In genomic region chr6:159972506-159973268, GRCh38 we compare ENCODE assay signal across 13 cellular contexts. TPM values are rescaled to one million over a fixed set of nuclear protein-coding genes. Genes with fewer than 3 reads are reported as not detected.
A peak's percentile ranks its signal among the peaks of the same experiment; 100 is the strongest.
DNase-seq lines count a peak whose midpoint lies in the region; ATAC-seq and TF ChIP-seq lines count a peak whose summit lies in the region.
"Had no signal": no experiment of that assay in that cellular context is flagged by ENCODE, and none has a peak within 500 bp of the region (broad histone marks: within the 10 kb centered on the region; RNA-seq: fewer than 3 reads in every experiment).

No MANE protein-coding gene starts in this region.

- H3K4me3 ChIP-seq in HUES64 (ENCODE audit: low read length) (no peak overlapping the region), upper lobe of right lung (no peak overlapping the region)
- H3K4me3 ChIP-seq: upper lobe of left lung had no signal

- peak overlapping the region; percentile 97 for H3K4me3 Mint-ChIP-seq in activated naive CD8-positive, alpha-beta T cell treated with anti-CD3 and anti-CD28 coated beads, Interleukin-2, amount 50 U/mL, for 24 hours
- peak overlapping the region; percentile 45 to 83 (median 55) for H3K4me3 Mint-ChIP-seq in nephron

- intact Hi-C loops in upper lobe of right lung (cut with DNase I) = no loop called here

- H3K27ac ChIP-seq in HUES64 (ENCODE audit: low read depth, low read length) = no peak overlapping the region
- no peak overlapping the region for H3K27ac ChIP-seq in upper lobe of right lung
- H3K27ac ChIP-seq: foreskin keratinocyte had no signal

- no peaks in the 10 kb centered on the region for H3K9me3 Mint-ChIP-seq in activated naive CD8-positive, alpha-beta T cell treated with anti-CD3 and anti-CD28 coated beads, Interleukin-2, amount 50 U/mL, for 24 hours
- H3K9me3 Mint-ChIP-seq in nephron = no peaks in the 10 kb centered on the region

- no peak for TF ChIP-seq CTCF in nephron (IDR thresholded peaks at IDR 0.05; ENCODE audit: unreplicated experiment in 3 of 3)
- no peak for TF ChIP-seq CTCF in upper lobe of right lung (IDR thresholded peaks at IDR 0.05)

- H3K4me1 ChIP-seq in HUES64 (ENCODE audit: insufficient read depth, low read length) = peaks cover 53% of the 10 kb centered on the region
- peaks cover 65% of the 10 kb centered on the region for H3K4me1 ChIP-seq in upper lobe of right lung

- peak overlapping the region; percentile 24; the same call in 1 of the 2 replicates for H3K9ac ChIP-seq in HUES64 (ENCODE audit: low read depth, low read length)
- H3K9ac ChIP-seq: SK-N-SH had no signal

- WGBS in HUES64 = 82% methylated on average over 9 of the region's 9 CpGs

- H3K9me3 ChIP-seq in HUES64 (ENCODE audit: insufficient read depth, low read depth, low read length) (no peaks in the 10 kb centered on the region), upper lobe of right lung (no peaks in the 10 kb centered on the region)
- H3K9me3 ChIP-seq: SK-N-SH, upper lobe of left lung had no signal

- H3K27me3 ChIP-seq in HUES64 (ENCODE audit: insufficient read depth, low read length) = no peaks in the 10 kb centered on the region
- no peaks in the 10 kb centered on the region for H3K27me3 ChIP-seq in upper lobe of right lung
- H3K27me3 ChIP-seq: foreskin keratinocyte, upper lobe of left lung had no signal

- H3K4me1 Mint-ChIP-seq in activated naive CD8-positive, alpha-beta T cell treated with anti-CD3 and anti-CD28 coated beads, Interleukin-2, amount 50 U/mL, for 24 hours = peaks cover 80% of the 10 kb centered on the region
- H3K4me1 Mint-ChIP-seq in nephron = peaks cover 70% of the 10 kb centered on the region

- H3K36me3 Mint-ChIP-seq in activated naive CD8-positive, alpha-beta T cell treated with anti-CD3 and anti-CD28 coated beads, Interleukin-2, amount 50 U/mL, for 24 hours (ENCODE audit: low read depth) = peaks cover 35% of the 10 kb centered on the region
- H3K36me3 Mint-ChIP-seq in nephron (ENCODE audit: low read depth) = no peaks in the 10 kb centered on the region

- H3K27ac Mint-ChIP-seq in activated naive CD8-positive, alpha-beta T cell treated with anti-CD3 and anti-CD28 coated beads, Interleukin-2, amount 50 U/mL, for 24 hours = peak overlapping the region; percentile 92
- peak overlapping the region; percentile 76 to 93 (median 77) for H3K27ac Mint-ChIP-seq in nephron

- DNase-seq in NCI-H2171 treated with DMSO at 0.1 percent for 48 hours (lab: John Stamatoyannopoulos, UW) (peak; percentile 37), NCI-H2171 (lab: John Stamatoyannopoulos, UW) (no peak), SW 1271 (lab: John Stamatoyannopoulos, UW) (no peak), putamen (ENCODE audit: low spot score) (no peak), upper lobe of right lung (no peak)
- no peak for DNase-seq in activated naive CD8-positive, alpha-beta T cell treated with anti-CD3 and anti-CD28 coated beads, Interleukin-2, amount 50 U/mL, for 24 hours
- DNase-seq: activated CD4-positive, CD25-positive, alpha-beta regulatory T cell treated with anti-CD3 and anti-CD28 coated beads, Interleukin-2, amount 50 U/mL, for 72 hours; foreskin keratinocyte; NCI-H1048; upper lobe of left lung had no signal

- no peak for ATAC-seq in activated naive CD8-positive, alpha-beta T cell treated with anti-CD3 and anti-CD28 coated beads, Interleukin-2, amount 50 U/mL, for 24 hours
- ATAC-seq in upper lobe of right lung = no peak
- ATAC-seq: foreskin keratinocyte had no signal

- H3K27me3 Mint-ChIP-seq in activated naive CD8-positive, alpha-beta T cell treated with anti-CD3 and anti-CD28 coated beads, Interleukin-2, amount 50 U/mL, for 24 hours = no peaks in the 10 kb centered on the region
- no peaks in the 10 kb centered on the region for H3K27me3 Mint-ChIP-seq in nephron (ENCODE audit: low read depth)

- H3K36me3 ChIP-seq in HUES64 (ENCODE audit: insufficient read depth, low read length) (no peaks in the 10 kb centered on the region), upper lobe of right lung (no peaks in the 10 kb centered on the region)
- H3K36me3 ChIP-seq: upper lobe of left lung had no signal

RNA-seq across cellular contexts. Expression of gene IGF2R, which starts 3.8 kb away (rescaled TPM):
- 35.5 TPM for polyA plus RNA-seq in HUES64 (2013, experiment 1 of 2)
- 34.7 TPM for polyA plus RNA-seq in HUES64 (2013, experiment 2 of 2)
- total RNA-seq in upper lobe of right lung = 144 TPM
